8 cellular contexts compared by ENCODE assay signal in genomic region chr17:350706-351435, GRCh38. TPM values are rescaled to one million over a fixed set of nuclear protein-coding genes. Genes with fewer than 3 reads are reported as not detected.
DNase-seq lines count a peak whose midpoint lies in the region; FAIRE-seq and TF ChIP-seq lines count a peak whose summit lies in the region.

No MANE protein-coding gene starts in this region.

- H3K9me3 Mint-ChIP-seq in brain = peaks cover 0 to 2% (median 0%) of the 10 kb centered on the region in 5 experiments

- TF ChIP-seq CTCF in brain (conservative IDR thresholded peaks at IDR 0.05) = no peak
- TF ChIP-seq CTCF in kidney (IDR thresholded peaks at IDR 0.05; ENCODE audit: borderline replicate concordance, extremely low read depth, insufficient read depth) = no peak

- FAIRE-seq in HTR-8/SVneo (lab: Jason Lieb, UNC) (no peak), kidney (lab: Jason Lieb, UNC) (peak; percentile 72)

- no peaks in the 10 kb centered on the region for H3K36me3 Mint-ChIP-seq in brain

- H3K27ac Mint-ChIP-seq in brain = peak overlapping the region in 4 of 5 experiments; percentile 20 to 76 (median 44)

- H3K4me1 Mint-ChIP-seq in brain = peaks cover 51% of the 10 kb centered on the region

- peaks cover 4% of the 10 kb centered on the region for H3K27me3 Mint-ChIP-seq in brain

- H3K4me3 ChIP-seq in kidney (ENCODE audit: low read length in 2 of 2) (no peak overlapping the region), subcutaneous abdominal adipose tissue (ENCODE audit: low read depth in 1 of 5, low read length in 5 of 5) (peak overlapping the region in 2 of 5 donors; percentile 4)

- H3K27me3 ChIP-seq in subcutaneous abdominal adipose tissue (ENCODE audit: control insufficient read depth in 5 of 5, insufficient read depth in 4 of 5, low read length in 5 of 5) = no peaks in the 10 kb centered on the region

- intact Hi-C loops in kidney (cut with DNase I) = no loop called here

- H3K4me3 Mint-ChIP-seq in brain = no peak overlapping the region

- H3K9me3 ChIP-seq in kidney (ENCODE audit: control insufficient read depth in 1 of 2, low read length in 2 of 2) = no peaks in the 10 kb centered on the region
- H3K9me3 ChIP-seq in subcutaneous abdominal adipose tissue (ENCODE audit: control insufficient read depth in 5 of 5, low read length in 5 of 5) = no peaks in the 10 kb centered on the region

- H3K9ac ChIP-seq in kidney (ENCODE audit: low read length in 2 of 2) = peak overlapping the region in 1 of 2 donors; percentile 84
- H3K9ac ChIP-seq in subcutaneous abdominal adipose tissue (ENCODE audit: low read length in 5 of 5) = peak overlapping the region in 4 of 5 donors; percentile 23 to 36 (median 33)

- DNase-seq in HTR-8/SVneo (ENCODE audit: insufficient read length, low spot score) (peak; percentile 60), kidney (peak; percentile 93), NCI-H748 treated with DMSO at 0.1 percent for 48 hours (lab: John Stamatoyannopoulos, UW) (no peak), epidermal melanocyte (ENCODE audit: insufficient read length, low spot score) (no peak), NCI-H2081 (lab: John Stamatoyannopoulos, UW) (no peak)
- DNase-seq in effector CD4-positive, alpha-beta T cell = no peak

- H3K4me1 ChIP-seq in kidney (ENCODE audit: control insufficient read depth in 1 of 2, insufficient read depth in 1 of 2, low read depth in 1 of 2, low read length in 2 of 2) (peaks cover 61 to 69% of the 10 kb centered on the region in 2 donors), subcutaneous abdominal adipose tissue (ENCODE audit: control insufficient read depth in 5 of 5, insufficient read depth in 5 of 5, low read length in 5 of 5) (peaks cover 16 to 74% (median 66%) of the 10 kb centered on the region in 5 donors)

- peak overlapping the region; percentile 96 to 97 for H3K27ac ChIP-seq in kidney (ENCODE audit: low read depth in 2 of 2, low read length in 2 of 2)
- peak overlapping the region; percentile 86 for H3K27ac ChIP-seq in subcutaneous abdominal adipose tissue (ENCODE audit: low read depth, low read length)

- no peaks in the 10 kb centered on the region for H3K36me3 ChIP-seq in kidney (ENCODE audit: control insufficient read depth in 1 of 2, insufficient read depth in 2 of 2, low read length in 2 of 2)
- no peaks in the 10 kb centered on the region for H3K36me3 ChIP-seq in subcutaneous abdominal adipose tissue (ENCODE audit: control insufficient read depth in 5 of 5, insufficient read depth in 5 of 5, low read length in 5 of 5)

RNA-seq across cellular contexts. Expression of gene RPH3AL, which starts 1.7 kb away (rescaled TPM):
- polyA plus RNA-seq in brain (ENCODE audit: insufficient read depth, low read depth, low replicate concordance) (2.7 TPM), kidney (ENCODE audit: insufficient read depth, low read depth, low replicate concordance) (18.1 TPM)
- total RNA-seq in kidney = 55.9 TPM

Comparison
In these comparisons a context has a peak if more than half of its experiments do, and no peak if none do; other contexts are left out.
1. DNase-seq: peak in HTR-8/SVneo (single experiment) and kidney (single experiment); none in NCI-H748 treated with DMSO at 0.1 percent for 48 hours (single experiment), effector CD4-positive, alpha-beta T cell (single experiment), epidermal melanocyte (single experiment) and NCI-H2081 (0 of 2).